ENCODE assay signal across 9 cellular contexts in genomic region chr13:30870049-30870884, GRCh38. TPM values are rescaled to one million over a fixed set of nuclear protein-coding genes. Genes with fewer than 3 reads are reported as not detected.
DNase-seq lines count a peak whose midpoint lies in the region; ATAC-seq and TF ChIP-seq lines count a peak whose summit lies in the region.
"Had no signal": no experiment of that assay in that cellular context is flagged by ENCODE, and none has a peak within 500 bp of the region (broad histone marks: within the 10 kb centered on the region; RNA-seq: fewer than 3 reads in every experiment).

No MANE protein-coding gene starts in this region.

- in situ Hi-C loops in mammary epithelial cell (cut with MboI; ENCODE audit: low sequenced_read_pairs in 2 of 2), result no loop called here

- intact Hi-C loops in Caco-2 (cut with micrococcal nuclease; ENCODE audit: unreplicated experiment) (no loop called here), mammary epithelial cell (cut with micrococcal nuclease) (loop anchor here (5.0 kb wide), 1 partner anchor 292 kb away; the partner anchor contains the start of gene HSPH1), right lobe of liver (cut with DNase I) (no loop called here)

- peak overlapping the region; percentile 39 for H3K9ac ChIP-seq in mammary epithelial cell (ENCODE audit: insufficient read depth, low read length)

- peaks cover 5% of the 10 kb centered on the region for H3K4me1 Mint-ChIP-seq in Caco-2 (ENCODE audit: low read depth, unreplicated experiment)

- dilution Hi-C loops in mammary epithelial cell (cut with HindIII; ENCODE audit: low sequenced_read_pairs), result no loop called here

- no peaks in the 10 kb centered on the region for H4K20me1 ChIP-seq in mammary epithelial cell (ENCODE audit: insufficient read depth, low read length)

- CTCF ChIA-PET in Caco-2 (lab: Charles Lee) (no interaction called here), RWPE1 (lab: Yijun Ruan, JAX) (no interaction called here), mammary epithelial cell (lab: Charles Lee; ENCODE audit: low non-redundant PET) (interaction anchor here (0.6 to 0.8 kb wide), 3 partner anchors 176 to 1362 kb away, joined by 3 to 4 read pairs (median 3); partner anchors contain the start of gene B3GLCT)

- H3K27ac Mint-ChIP-seq in Caco-2 (ENCODE audit: unreplicated experiment), result peak overlapping the region; percentile 56

- peak overlapping the region; percentile 89 for H2AFZ ChIP-seq in mammary epithelial cell (ENCODE audit: low read depth, low read length)

- BruUV-seq in Caco-2 (replicated peaks; lab: Mats Ljungman, UMichigan) (no TSS peak), mammary epithelial cell (replicated peaks; lab: Mats Ljungman, UMichigan) (TSS peak; percentile 54)

- 41% methylated on average over 8 of the region's 9 CpGs for WGBS in mammary epithelial cell (ENCODE audit: low coverage, missing lambda C conversion rate)
- 51% methylated on average over 6 of the region's 9 CpGs for WGBS in right lobe of liver (ENCODE audit: insufficient coverage, low coverage, low lambda C conversion rate, missing lambda C conversion rate)
- 84% methylated on average over 9 of the region's 9 CpGs for WGBS in thymus

- POLR2A ChIA-PET in Caco-2 (lab: Charles Lee) (no interaction called here), RWPE1 (lab: Yijun Ruan, JAX; ENCODE audit: low non-redundant PET) (no interaction called here)

- no peaks in the 10 kb centered on the region for H3K36me3 Mint-ChIP-seq in Caco-2 (ENCODE audit: insufficient read depth, unreplicated experiment)
- H3K36me3 Mint-ChIP-seq: naive B cell had no signal

- ATAC-seq in right lobe of liver, result peak; percentile 38 to 61 (median 50)
- ATAC-seq in HG03196 (IDR thresholded peaks at IDR 0.05; ENCODE audit: unreplicated experiment), result no peak

- H3K27me3 ChIP-seq in Caco-2 (replicated peaks; ENCODE audit: control insufficient read depth, insufficient read depth, low read length) (no peaks in the 10 kb centered on the region), mammary epithelial cell (ENCODE audit: insufficient read depth, low read length) (no peaks in the 10 kb centered on the region), right lobe of liver (no peaks in the 10 kb centered on the region), thymus (ENCODE audit: control insufficient read depth, insufficient read depth) (no peaks in the 10 kb centered on the region)

- peak overlapping the region; percentile 40 for H3K4me2 ChIP-seq in mammary epithelial cell (ENCODE audit: insufficient read depth, low read depth, low read length)

- no peak for TF ChIP-seq POLR2A in right lobe of liver (IDR thresholded peaks at IDR 0.05)

- H3K27me3 Mint-ChIP-seq in Caco-2 (ENCODE audit: insufficient read depth, unreplicated experiment), result peaks cover 2% of the 10 kb centered on the region

- H3K79me2 ChIP-seq in mammary epithelial cell (ENCODE audit: insufficient read depth, low read length), result no peaks in the 10 kb centered on the region

- H3K36me3 ChIP-seq in Caco-2 (ENCODE audit: control insufficient read depth, insufficient read depth, low read length) (no peaks in the 10 kb centered on the region), mammary epithelial cell (ENCODE audit: insufficient read depth, low read length) (no peaks in the 10 kb centered on the region), right lobe of liver (no peaks in the 10 kb centered on the region), thymus (ENCODE audit: control insufficient read depth, insufficient read depth) (no peaks in the 10 kb centered on the region)

- H3K4me1 ChIP-seq in Caco-2, result 0 out of 2 replicates have a peak, but pooled peaks cover 3% of the 10 kb centered on the region
- H3K4me1 ChIP-seq in mammary epithelial cell (ENCODE audit: insufficient read depth, low read length), result peaks cover 34% of the 10 kb centered on the region
- peaks cover 0 to 3% (median 0%) of the 10 kb centered on the region in 4 donors for H3K4me1 ChIP-seq in right lobe of liver
- H3K4me1 ChIP-seq in thymus (ENCODE audit: control insufficient read depth, insufficient read depth, low read length), result no peaks in the 10 kb centered on the region

- DNase-seq in Caco-2 (peak; percentile 29 to 74), HFF-Myc (ENCODE audit: extremely low read depth, low read depth) (peak; percentile 95), RWPE1 (ENCODE audit: low spot score) (peak; percentile 56), mammary epithelial cell (peak; percentile 86), right lobe of liver (peak in 1 of 3 donors; percentile 53), 8988T (no peak)
- DNase-seq: naive B cell had no signal

- H3K9me3 ChIP-seq in Caco-2 (no peaks in the 10 kb centered on the region), mammary epithelial cell (replicated peaks; ENCODE audit: insufficient read depth, low read length) (no peaks in the 10 kb centered on the region), right lobe of liver (no peaks in the 10 kb centered on the region), thymus (ENCODE audit: control insufficient read depth) (no peaks in the 10 kb centered on the region)

- no peak overlapping the region for H3K4me3 Mint-ChIP-seq in Caco-2 (ENCODE audit: unreplicated experiment)
- H3K4me3 Mint-ChIP-seq: naive B cell had no signal

- TF ChIP-seq CTCF in Caco-2 (IDR thresholded peaks at IDR 0.05; ENCODE audit: insufficient read depth in 1 of 2, low read depth in 1 of 2, low read length in 1 of 2, severe bottlenecking in 1 of 2, unreplicated experiment in 1 of 2) (no peak), HFF-Myc (IDR thresholded peaks at IDR 0.05; ENCODE audit: low read depth, low read length, missing control alignments) (no peak), RWPE1 (conservative IDR thresholded peaks at IDR 0.05; ENCODE audit: low read depth) (no peak), mammary epithelial cell (conservative IDR thresholded peaks at IDR 0.05 in 1 of 2, IDR thresholded peaks at IDR 0.05 in 1 of 2; ENCODE audit: extremely low read depth in 1 of 2, insufficient read depth in 1 of 2, low read depth in 1 of 2, low read length in 2 of 2) (no peak), right lobe of liver (IDR thresholded peaks at IDR 0.05) (no peak)

- H3K27ac ChIP-seq in RWPE1 (no peak overlapping the region), mammary epithelial cell (ENCODE audit: insufficient read depth, low read depth, low read length) (peak overlapping the region; percentile 77), right lobe of liver (no peak overlapping the region), thymus (ENCODE audit: low read depth) (peak overlapping the region; percentile 13)

- H3K4me3 ChIP-seq in Caco-2 (ENCODE audit: low read depth, low read length) (no peak overlapping the region), HFF-Myc (replicated peaks; ENCODE audit: low read depth, low read length) (peak overlapping the region; percentile 21), mammary epithelial cell (replicated peaks in 1 of 3; ENCODE audit: insufficient read depth in 1 of 3, low read depth in 2 of 3, low read length in 3 of 3) (no peak overlapping the region), right lobe of liver (no peak overlapping the region), thymus (ENCODE audit: low read length) (no peak overlapping the region)

- H3K9me3 Mint-ChIP-seq in Caco-2 (ENCODE audit: unreplicated experiment), result no peaks in the 10 kb centered on the region
- H3K9me3 Mint-ChIP-seq: naive B cell had no signal

RNA-seq across cellular contexts. Expression of gene MEDAG, which starts 35.8 kb away (rescaled TPM):
- total RNA-seq in Caco-2 (2022) (not detected in 2 replicates), mammary epithelial cell (under 1 TPM in 1 of 2 donors, not detected in 1; 0.33 TPM), right lobe of liver (under 1 TPM in 3 of 6 experiments, not detected in 3; 0.24 to 0.44 (median 0.30) TPM)
- polyA plus RNA-seq in mammary epithelial cell (0.08 TPM), thymus (18.7 TPM)
- polyA minus RNA-seq in mammary epithelial cell, result not detected

Comparison
In these comparisons a context has a peak if more than half of its experiments do, and no peak if none do; other contexts are left out.
1. H3K27ac ChIP-seq: peak in mammary epithelial cell (single experiment) and thymus (single experiment); none in RWPE1 (single experiment) and right lobe of liver (0 of 3).